15 cellular contexts compared by ENCODE assay signal in the genomic region with DNA sequence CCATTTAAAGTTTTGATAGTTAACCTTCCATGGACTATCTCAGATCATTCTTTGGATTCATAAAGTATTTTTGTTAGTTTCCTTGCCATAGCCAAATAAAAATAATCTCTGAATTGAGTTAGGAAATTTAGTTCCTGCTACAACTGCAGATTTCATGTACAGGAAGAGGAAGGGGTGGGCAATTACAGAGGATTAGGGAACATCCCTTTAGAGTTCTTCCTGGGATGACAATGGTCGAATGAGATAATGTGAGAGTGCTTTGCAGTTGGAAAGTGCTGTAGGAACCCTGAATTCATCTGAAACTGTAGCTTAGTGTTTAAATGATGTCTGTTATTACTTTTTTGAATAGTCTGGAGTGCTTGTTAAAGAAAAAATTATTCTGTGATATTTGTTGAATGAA.
DNase-seq lines count a peak whose midpoint lies in the region; ATAC-seq and TF ChIP-seq lines count a peak whose summit lies in the region.
"Had no signal": no experiment of that assay in that cellular context is flagged by ENCODE, and none has a peak within 500 bp of the region (broad histone marks: within the 10 kb centered on the region; RNA-seq: fewer than 3 reads in every experiment).

No MANE protein-coding gene starts in this region.

- no peak overlapping the region for H3K4me3 Mint-ChIP-seq in WTC11
- H3K4me3 Mint-ChIP-seq: activated CD4-positive, alpha-beta T cell treated with anti-CD3 and anti-CD28 coated beads, Interleukin-2, amount 10 ng/mL, durations not matched to agents 24 days and 14 days had no signal

- H3K4me3 ChIP-seq in HL-60 (replicated peaks; ENCODE audit: insufficient read depth, low read length) (no peak overlapping the region), lower lobe of right lung (no peak overlapping the region), thyroid gland (replicated peaks in 1 of 3) (no peak overlapping the region)
- H3K4me3 ChIP-seq: BLaER1, hepatocyte, sigmoid colon had no signal

- no peaks in the 10 kb centered on the region for H3K36me3 ChIP-seq in lower lobe of right lung
- no peaks in the 10 kb centered on the region for H3K36me3 ChIP-seq in thyroid gland
- H3K36me3 ChIP-seq: sigmoid colon had no signal

- CTCF ChIA-PET in WTC11 (lab: Charles Lee): interaction anchor here (1.0 kb wide), 1 partner anchor 562 kb away, joined by 4 read pairs; no protein-coding TSS in a partner anchor

- intact Hi-C loops in lower lobe of right lung (cut with DNase I) (no loop called here), thyroid gland (cut with DNase I) (no loop called here)

- H3K27ac Mint-ChIP-seq in WTC11: peak overlapping the region; percentile 94
- H3K27ac Mint-ChIP-seq: activated CD4-positive, alpha-beta T cell treated with anti-CD3 and anti-CD28 coated beads, Interleukin-2, amount 10 ng/mL, durations not matched to agents 24 days and 14 days had no signal

- no peaks in the 10 kb centered on the region for H3K27me3 Mint-ChIP-seq in WTC11 (ENCODE audit: low read depth)
- H3K27me3 Mint-ChIP-seq: activated CD4-positive, alpha-beta T cell treated with anti-CD3 and anti-CD28 coated beads, Interleukin-2, amount 10 ng/mL, durations not matched to agents 24 days and 14 days had no signal

- no peaks in the 10 kb centered on the region for H3K9me3 Mint-ChIP-seq in WTC11

- WGBS in thyroid gland, 2 donors: 62 to 71% methylated on average over 1 of the region's 1 CpG

- ATAC-seq in WTC11 (no peak), lower lobe of right lung (no peak)

- TF ChIP-seq POLR2A in thyroid gland (IDR thresholded peaks at IDR 0.05): no peak

- no peaks in the 10 kb centered on the region; the same call in 1 of the 2 replicates for H3K36me3 Mint-ChIP-seq in WTC11

- H3K9me3 ChIP-seq in lower lobe of right lung (no peaks in the 10 kb centered on the region), thyroid gland (no peaks in the 10 kb centered on the region)
- H3K9me3 ChIP-seq: BLaER1, sigmoid colon had no signal

- peaks cover 75% of the 10 kb centered on the region for H3K4me1 Mint-ChIP-seq in WTC11

- TF ChIP-seq CTCF in HL-60 (IDR thresholded peaks at IDR 0.05; ENCODE audit: insufficient read depth, low read length) (no peak), WTC11 (IDR thresholded peaks at IDR 0.05) (no peak), lower lobe of right lung (IDR thresholded peaks at IDR 0.05) (no peak), thyroid gland (IDR thresholded peaks at IDR 0.05) (no peak)

- DNase-seq in HL-60 (ENCODE audit: low read depth in 1 of 2, low spot score in 1 of 2) (no peak), WTC11 (ENCODE audit: low spot score) (no peak), lower lobe of right lung (no peak), thyroid gland (no peak), NCI-H2196 treated with DMSO at 0.1 percent for 48 hours (lab: John Stamatoyannopoulos, UW; ENCODE audit: unreplicated experiment) (no peak), NCI-H69 (lab: John Stamatoyannopoulos, UW) (no peak), SIG-M5 treated with dmso at 0.1 percent for 504 hours (lab: John Stamatoyannopoulos, UW; ENCODE audit: unreplicated experiment) (no peak)
- DNase-seq: activated CD4-positive, alpha-beta T cell treated with anti-CD3 and anti-CD28 coated beads, Interleukin-2, amount 10 ng/mL, durations not matched to agents 24 days and 14 days; activated CD8-positive, alpha-beta memory T cell treated with anti-CD3 and anti-CD28 coated beads, Interleukin-2, amount 50 U/mL, for 48 hours; activated gamma-delta T cell treated with Interleukin-2 at 50 U/mL for 16 hours; kidney glomerular epithelial cell; sigmoid colon had no signal

- H3K27me3 ChIP-seq in HL-60 (ENCODE audit: insufficient read depth, poor library complexity, severe bottlenecking) (no peaks in the 10 kb centered on the region), lower lobe of right lung (ENCODE audit: low read depth) (no peaks in the 10 kb centered on the region), thyroid gland (no peaks in the 10 kb centered on the region)
- H3K27me3 ChIP-seq: BLaER1, hepatocyte, sigmoid colon had no signal

- POLR2A ChIA-PET in WTC11 (lab: Charles Lee): no interaction called here

- H3K27ac ChIP-seq in HL-60 (replicated peaks) (0 out of 2 replicates have a peak overlapping the region, but pooled peaks have one; percentile 19), lower lobe of right lung (peak overlapping the region; percentile 3), thyroid gland (peak overlapping the region in 2 of 3 donors; percentile 14 to 50)
- H3K27ac ChIP-seq: BLaER1, hepatocyte, RWPE1 had no signal

- H3K4me1 ChIP-seq in lower lobe of right lung (peaks cover 48% of the 10 kb centered on the region), thyroid gland (peaks cover 35 to 58% of the 10 kb centered on the region in 2 donors)
- H3K4me1 ChIP-seq: BLaER1 had no signal

TF ChIP-seq in WTC11, 78 proteins besides CTCF, POLR2A, EP300 and RAD21 (continues in another document):
- TF ChIP-seq ETV6 (CRISPR knock-in tag; IDR thresholded peaks at IDR 0.05) (no peak), EMX1 (CRISPR knock-in tag; IDR thresholded peaks at IDR 0.05) (no peak), CREM (CRISPR knock-in tag; IDR thresholded peaks at IDR 0.05) (no peak), RELA (CRISPR knock-in tag; IDR thresholded peaks at IDR 0.05; ENCODE audit: borderline replicate concordance) (no peak), SOX15 (CRISPR knock-in tag; IDR thresholded peaks at IDR 0.05) (no peak), SMAD3 (CRISPR knock-in tag; IDR thresholded peaks at IDR 0.05; ENCODE audit: borderline replicate concordance) (no peak)
- TF ChIP-seq, protein P1, sequence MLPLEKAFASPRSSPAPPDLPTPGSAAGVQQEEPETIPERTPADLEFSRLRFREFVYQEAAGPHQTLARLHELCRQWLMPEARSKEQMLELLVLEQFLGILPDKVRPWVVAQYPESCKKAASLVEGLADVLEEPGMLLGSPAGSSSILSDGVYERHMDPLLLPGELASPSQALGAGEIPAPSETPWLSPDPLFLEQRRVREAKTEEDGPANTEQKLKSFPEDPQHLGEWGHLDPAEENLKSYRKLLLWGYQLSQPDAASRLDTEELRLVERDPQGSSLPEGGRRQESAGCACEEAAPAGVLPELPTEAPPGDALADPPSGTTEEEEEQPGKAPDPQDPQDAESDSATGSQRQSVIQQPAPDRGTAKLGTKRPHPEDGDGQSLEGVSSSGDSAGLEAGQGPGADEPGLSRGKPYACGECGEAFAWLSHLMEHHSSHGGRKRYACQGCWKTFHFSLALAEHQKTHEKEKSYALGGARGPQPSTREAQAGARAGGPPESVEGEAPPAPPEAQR (CRISPR knock-in tag; IDR thresholded peaks at IDR 0.05): no peak
- TF ChIP-seq, protein P2, sequence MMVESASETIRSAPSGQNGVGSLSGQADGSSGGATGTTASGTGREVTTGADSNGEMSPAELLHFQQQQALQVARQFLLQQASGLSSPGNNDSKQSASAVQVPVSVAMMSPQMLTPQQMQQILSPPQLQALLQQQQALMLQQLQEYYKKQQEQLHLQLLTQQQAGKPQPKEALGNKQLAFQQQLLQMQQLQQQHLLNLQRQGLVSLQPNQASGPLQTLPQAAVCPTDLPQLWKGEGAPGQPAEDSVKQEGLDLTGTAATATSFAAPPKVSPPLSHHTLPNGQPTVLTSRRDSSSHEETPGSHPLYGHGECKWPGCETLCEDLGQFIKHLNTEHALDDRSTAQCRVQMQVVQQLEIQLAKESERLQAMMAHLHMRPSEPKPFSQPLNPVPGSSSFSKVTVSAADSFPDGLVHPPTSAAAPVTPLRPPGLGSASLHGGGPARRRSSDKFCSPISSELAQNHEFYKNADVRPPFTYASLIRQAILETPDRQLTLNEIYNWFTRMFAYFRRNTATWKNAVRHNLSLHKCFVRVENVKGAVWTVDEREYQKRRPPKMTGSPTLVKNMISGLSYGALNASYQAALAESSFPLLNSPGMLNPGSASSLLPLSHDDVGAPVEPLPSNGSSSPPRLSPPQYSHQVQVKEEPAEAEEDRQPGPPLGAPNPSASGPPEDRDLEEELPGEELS (CRISPR knock-in tag; IDR thresholded peaks at IDR 0.05): no peak
- TF ChIP-seq, protein P3, sequence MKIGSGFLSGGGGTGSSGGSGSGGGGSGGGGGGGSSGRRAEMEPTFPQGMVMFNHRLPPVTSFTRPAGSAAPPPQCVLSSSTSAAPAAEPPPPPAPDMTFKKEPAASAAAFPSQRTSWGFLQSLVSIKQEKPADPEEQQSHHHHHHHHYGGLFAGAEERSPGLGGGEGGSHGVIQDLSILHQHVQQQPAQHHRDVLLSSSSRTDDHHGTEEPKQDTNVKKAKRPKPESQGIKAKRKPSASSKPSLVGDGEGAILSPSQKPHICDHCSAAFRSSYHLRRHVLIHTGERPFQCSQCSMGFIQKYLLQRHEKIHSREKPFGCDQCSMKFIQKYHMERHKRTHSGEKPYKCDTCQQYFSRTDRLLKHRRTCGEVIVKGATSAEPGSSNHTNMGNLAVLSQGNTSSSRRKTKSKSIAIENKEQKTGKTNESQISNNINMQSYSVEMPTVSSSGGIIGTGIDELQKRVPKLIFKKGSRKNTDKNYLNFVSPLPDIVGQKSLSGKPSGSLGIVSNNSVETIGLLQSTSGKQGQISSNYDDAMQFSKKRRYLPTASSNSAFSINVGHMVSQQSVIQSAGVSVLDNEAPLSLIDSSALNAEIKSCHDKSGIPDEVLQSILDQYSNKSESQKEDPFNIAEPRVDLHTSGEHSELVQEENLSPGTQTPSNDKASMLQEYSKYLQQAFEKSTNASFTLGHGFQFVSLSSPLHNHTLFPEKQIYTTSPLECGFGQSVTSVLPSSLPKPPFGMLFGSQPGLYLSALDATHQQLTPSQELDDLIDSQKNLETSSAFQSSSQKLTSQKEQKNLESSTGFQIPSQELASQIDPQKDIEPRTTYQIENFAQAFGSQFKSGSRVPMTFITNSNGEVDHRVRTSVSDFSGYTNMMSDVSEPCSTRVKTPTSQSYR (CRISPR knock-in tag; IDR thresholded peaks at IDR 0.05): no peak
- TF ChIP-seq, protein P4, sequence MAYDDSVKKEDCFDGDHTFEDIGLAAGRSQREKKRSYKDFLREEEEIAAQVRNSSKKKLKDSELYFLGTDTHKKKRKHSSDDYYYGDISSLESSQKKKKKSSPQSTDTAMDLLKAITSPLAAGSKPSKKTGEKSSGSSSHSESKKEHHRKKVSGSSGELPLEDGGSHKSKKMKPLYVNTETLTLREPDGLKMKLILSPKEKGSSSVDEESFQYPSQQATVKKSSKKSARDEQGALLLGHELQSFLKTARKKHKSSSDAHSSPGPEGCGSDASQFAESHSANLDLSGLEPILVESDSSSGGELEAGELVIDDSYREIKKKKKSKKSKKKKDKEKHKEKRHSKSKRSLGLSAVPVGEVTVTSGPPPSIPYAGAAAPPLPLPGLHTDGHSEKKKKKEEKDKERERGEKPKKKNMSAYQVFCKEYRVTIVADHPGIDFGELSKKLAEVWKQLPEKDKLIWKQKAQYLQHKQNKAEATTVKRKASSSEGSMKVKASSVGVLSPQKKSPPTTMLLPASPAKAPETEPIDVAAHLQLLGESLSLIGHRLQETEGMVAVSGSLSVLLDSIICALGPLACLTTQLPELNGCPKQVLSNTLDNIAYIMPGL (CRISPR knock-in tag; IDR thresholded peaks at IDR 0.05): no peak
